In the genomic region with DNA sequence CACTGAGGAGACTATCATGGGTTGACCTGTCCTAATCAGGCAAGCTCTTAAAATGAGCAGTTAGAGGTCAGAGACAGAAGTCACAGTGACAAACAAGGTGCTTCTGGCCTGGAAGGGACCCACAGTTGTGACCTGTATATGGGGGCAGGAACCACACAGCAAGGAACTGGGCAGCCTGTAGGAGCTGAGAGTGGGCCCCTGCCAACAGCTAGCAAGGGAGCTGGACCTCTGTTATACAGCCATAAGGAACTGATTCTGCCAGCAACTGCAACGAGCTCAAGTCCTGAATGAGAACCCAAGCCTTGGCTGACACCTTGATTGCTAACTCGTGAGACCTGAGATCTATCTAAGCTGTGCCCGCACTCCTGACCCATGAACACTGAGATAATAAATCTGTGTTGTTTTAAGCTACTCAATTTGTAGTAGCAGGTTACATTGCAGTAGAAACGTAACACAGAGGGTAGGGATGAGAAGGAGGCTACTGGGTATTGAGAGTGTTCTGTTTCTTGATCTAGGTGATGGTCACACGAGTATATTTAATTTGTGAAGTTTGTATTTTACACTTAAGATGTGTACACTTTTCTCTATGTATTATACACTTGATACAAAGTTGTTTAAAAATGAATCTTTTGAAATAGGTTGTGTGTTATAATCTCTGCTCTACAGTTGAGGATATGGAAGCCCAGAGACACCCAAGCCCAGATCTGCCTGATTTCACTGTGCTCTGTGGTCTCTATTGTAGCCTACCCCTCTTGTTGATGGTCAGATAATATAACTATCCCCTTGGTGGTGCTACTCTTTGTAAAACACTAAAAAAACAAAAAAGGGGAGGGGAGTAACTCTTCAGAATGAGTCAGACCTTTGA, we compare ENCODE assay signal across 18 cellular contexts. TPM values are rescaled to one million over a fixed set of nuclear protein-coding genes. Genes with fewer than 3 reads are reported as not detected.
"Had no signal": no experiment of that assay in that cellular context is flagged by ENCODE, and none has a peak within 500 bp of the region (broad histone marks: within the 10 kb centered on the region; RNA-seq: fewer than 3 reads in every experiment).

No MANE protein-coding gene starts in this region.

- DNase-seq: activated CD4-positive, alpha-beta T cell treated with anti-CD3 and anti-CD28 coated beads, Interleukin-2, amount 10 ng/mL, durations not matched to agents 24 days and 14 days; activated CD4-positive, CD25-positive, alpha-beta regulatory T cell; activated naive CD4-positive, alpha-beta T cell; aorta; effector memory CD8-positive, alpha-beta T cell; foreskin melanocyte; immature natural killer cell; lower lobe of right lung; midbrain; posterior cingulate gyrus; stomach; T-helper 17 cell; testis; upper lobe of right lung had no signal

- H3K36me3 ChIP-seq: lower lobe of right lung, neutrophil, stomach, upper lobe of right lung had no signal

- H3K36me3 Mint-ChIP-seq: immature natural killer cell had no signal

- H3K27ac Mint-ChIP-seq: activated CD4-positive, alpha-beta T cell treated with anti-CD3 and anti-CD28 coated beads, Interleukin-2, amount 10 ng/mL, durations not matched to agents 24 days and 14 days; activated T-helper 1 cell treated with anti-CD3 and anti-CD28 coated beads, Interleukin-12 subunit alpha, Interleukin-12 subunit beta, Interleukin-2, Interleukin-4 antibody, amounts not matched to agents 30 ng/mL and 10 ng/mL and 1 ng/mL, durations not matched to agents 14 hours and 24 hours and 36 hours; dendritic cell treated with granulocyte-macrophage colony-stimulating factor and Interleukin-4, amounts not matched to agents 40 ng/mL and 50 ng/mL, for 4 days; effector memory CD8-positive, alpha-beta T cell; immature natural killer cell; T-helper 17 cell had no signal

- ATAC-seq: effector memory CD8-positive, alpha-beta T cell; lower lobe of right lung; T-helper 17 cell; upper lobe of right lung had no signal

- H3K9me3 Mint-ChIP-seq: activated CD4-positive, alpha-beta T cell treated with anti-CD3 and anti-CD28 coated beads, Interleukin-2, amount 10 ng/mL, durations not matched to agents 24 days and 14 days; activated T-helper 1 cell treated with anti-CD3 and anti-CD28 coated beads, Interleukin-12 subunit alpha, Interleukin-12 subunit beta, Interleukin-2, Interleukin-4 antibody, amounts not matched to agents 30 ng/mL and 10 ng/mL and 1 ng/mL, durations not matched to agents 14 hours and 24 hours and 36 hours; dendritic cell treated with granulocyte-macrophage colony-stimulating factor and Interleukin-4, amounts not matched to agents 40 ng/mL and 50 ng/mL, for 4 days; effector memory CD8-positive, alpha-beta T cell had no signal

- H3K9me3 ChIP-seq: lower lobe of right lung, neutrophil, stomach, testis, upper lobe of right lung had no signal

- H3K4me3 Mint-ChIP-seq: activated CD4-positive, alpha-beta T cell treated with anti-CD3 and anti-CD28 coated beads, Interleukin-2, amount 10 ng/mL, durations not matched to agents 24 days and 14 days; activated T-helper 1 cell treated with anti-CD3 and anti-CD28 coated beads, Interleukin-12 subunit alpha, Interleukin-12 subunit beta, Interleukin-2, Interleukin-4 antibody, amounts not matched to agents 30 ng/mL and 10 ng/mL and 1 ng/mL, durations not matched to agents 14 hours and 24 hours and 36 hours; dendritic cell treated with granulocyte-macrophage colony-stimulating factor and Interleukin-4, amounts not matched to agents 40 ng/mL and 50 ng/mL, for 4 days; effector memory CD8-positive, alpha-beta T cell; immature natural killer cell; T-helper 17 cell had no signal

- H3K27me3 Mint-ChIP-seq: activated CD4-positive, alpha-beta T cell treated with anti-CD3 and anti-CD28 coated beads, Interleukin-2, amount 10 ng/mL, durations not matched to agents 24 days and 14 days; dendritic cell treated with granulocyte-macrophage colony-stimulating factor and Interleukin-4, amounts not matched to agents 40 ng/mL and 50 ng/mL, for 4 days; T-helper 17 cell had no signal

- H3K27ac ChIP-seq: epithelial cell of prostate, lower lobe of right lung, neutrophil, stomach, testis, upper lobe of right lung had no signal

- H3K27me3 ChIP-seq: neutrophil, stomach, testis, upper lobe of right lung had no signal

- H3K4me3 ChIP-seq: lower lobe of right lung, stomach, testis, upper lobe of right lung had no signal

- H3K4me1 ChIP-seq: lower lobe of right lung, testis, upper lobe of right lung had no signal

- H3K4me1 Mint-ChIP-seq: activated CD4-positive, alpha-beta T cell treated with anti-CD3 and anti-CD28 coated beads, Interleukin-2, amount 10 ng/mL, durations not matched to agents 24 days and 14 days; immature natural killer cell; T-helper 17 cell had no signal

RNA-seq across cellular contexts. Expression of gene MAGI1, which starts 44.6 kb away (rescaled TPM):
- total RNA-seq: T-helper 17 cell had no signal
- polyA plus RNA-seq: immature natural killer cell had no signal
